Comparison of ENCODE assay signal across 10 cellular contexts in genomic region chr11:48066881-48067800, GRCh38.
A peak's percentile ranks its signal among the peaks of the same experiment; 100 is the strongest.
DNase-seq lines count a peak whose midpoint lies in the region; ATAC-seq and TF ChIP-seq lines count a peak whose summit lies in the region.
"Had no signal": no experiment of that assay in that cellular context is flagged by ENCODE, and none has a peak within 500 bp of the region (broad histone marks: within the 10 kb centered on the region; RNA-seq: fewer than 3 reads in every experiment).

No MANE protein-coding gene starts in this region.

- TF ChIP-seq EP300 in tibial nerve (IDR thresholded peaks at IDR 0.05) (no peak), transverse colon (IDR thresholded peaks at IDR 0.05; ENCODE audit: low read depth) (no peak)

- WGBS in tibial nerve, 2 donors: 45 to 56% methylated on average over 9 to 10 of the region's 10 CpGs
- 78 to 79% methylated on average over 4 to 10 of the region's 10 CpGs for WGBS in transverse colon (ENCODE audit: low coverage in 1 of 2), 2 donors

- POLR2A ChIA-PET in activated CD4-positive, alpha-beta T cell treated with anti-CD3 and anti-CD28 coated beads, Interleukin-2, amount 10 ng/mL, durations not matched to agents 7 days and 5 days (lab: Charles Lee): no interaction called here

- H3K4me1 ChIP-seq in lower lobe of right lung: peaks cover 50% of the 10 kb centered on the region
- H3K4me1 ChIP-seq in tibial nerve: peaks cover 4 to 58% (median 44%) of the 10 kb centered on the region in 4 donors
- H3K4me1 ChIP-seq in transverse colon: peaks cover 6 to 29% (median 9%) of the 10 kb centered on the region in 4 donors

- in situ Hi-C loops in transverse colon (cut with MboI; ENCODE audit: low pct_ligation_motif_present in 1 of 4, low pct_unique_long_range_greater_than_20kb in 1 of 4, low sequenced_read_pairs in 3 of 4): no loop called here

- no peak for DNase-seq in activated CD4-positive, alpha-beta T cell treated with anti-CD3 and anti-CD28 coated beads, Interleukin-2, amount 10 ng/mL, durations not matched to agents 7 days and 5 days
- no peak for DNase-seq in activated CD4-positive, alpha-beta T cell treated with anti-CD3 and anti-CD28 coated beads for 1 hour
- DNase-seq in astrocyte of the hippocampus (ENCODE audit: low read depth, low spot score) (peak; percentile 87), lower lobe of right lung (no peak), tibial nerve (ENCODE audit: low spot score in 2 of 2) (no peak), GOT3 (lab: John Stamatoyannopoulos, UW) (no peak), transverse colon (no peak)
- DNase-seq: activated CD4-positive, alpha-beta T cell treated with anti-CD3 and anti-CD28 coated beads, Interleukin-2, amount 50 U/mL, for 1 hour; activated naive CD8-positive, alpha-beta T cell treated with anti-CD3 and anti-CD28 coated beads, Interleukin-2, amount 10 ng/mL, durations not matched to agents 7 days and 5 days had no signal

- peaks cover 55% of the 10 kb centered on the region for H3K36me3 Mint-ChIP-seq in activated CD4-positive, alpha-beta T cell treated with anti-CD3 and anti-CD28 coated beads, Interleukin-2, amount 10 ng/mL, durations not matched to agents 7 days and 5 days (ENCODE audit: low read depth)

- H3K27ac ChIP-seq in lower lobe of right lung (peak overlapping the region; percentile 64), tibial nerve (peak overlapping the region in 3 of 4 donors; percentile 32 to 70 (median 53)), transverse colon (peak overlapping the region in 2 of 4 donors; percentile 12 to 33)

- H3K27ac Mint-ChIP-seq in activated CD4-positive, alpha-beta T cell treated with anti-CD3 and anti-CD28 coated beads, Interleukin-2, amount 10 ng/mL, durations not matched to agents 7 days and 5 days: peak overlapping the region; percentile 41
- H3K27ac Mint-ChIP-seq: activated naive CD8-positive, alpha-beta T cell treated with anti-CD3 and anti-CD28 coated beads, Interleukin-2, amount 10 ng/mL, durations not matched to agents 7 days and 5 days had no signal

- H3K9me3 ChIP-seq in lower lobe of right lung: no peaks in the 10 kb centered on the region
- H3K9me3 ChIP-seq in tibial nerve: no peaks in the 10 kb centered on the region
- no peaks in the 10 kb centered on the region for H3K9me3 ChIP-seq in transverse colon

- peak overlapping the region; percentile 25 for H3K4me3 ChIP-seq in lower lobe of right lung
- peak overlapping the region in 1 of 4 donors; percentile 4 for H3K4me3 ChIP-seq in tibial nerve
- H3K4me3 ChIP-seq in transverse colon: no peak overlapping the region

- intact Hi-C loops in lower lobe of right lung (cut with DNase I): no loop called here
- intact Hi-C loops in transverse colon (cut with DNase I; ENCODE audit: low total_unique reads): no loop called here

- peaks cover 6% of the 10 kb centered on the region for H3K9me3 Mint-ChIP-seq in activated CD4-positive, alpha-beta T cell treated with anti-CD3 and anti-CD28 coated beads, Interleukin-2, amount 10 ng/mL, durations not matched to agents 7 days and 5 days
- H3K9me3 Mint-ChIP-seq: activated naive CD8-positive, alpha-beta T cell treated with anti-CD3 and anti-CD28 coated beads, Interleukin-2, amount 10 ng/mL, durations not matched to agents 7 days and 5 days had no signal

- TF ChIP-seq POLR2A in tibial nerve (IDR thresholded peaks at IDR 0.05) (no peak), transverse colon (IDR thresholded peaks at IDR 0.05) (no peak)

- no peak overlapping the region for H3K4me3 Mint-ChIP-seq in activated CD4-positive, alpha-beta T cell treated with anti-CD3 and anti-CD28 coated beads, Interleukin-2, amount 10 ng/mL, durations not matched to agents 7 days and 5 days
- H3K4me3 Mint-ChIP-seq: activated naive CD8-positive, alpha-beta T cell treated with anti-CD3 and anti-CD28 coated beads, Interleukin-2, amount 10 ng/mL, durations not matched to agents 7 days and 5 days had no signal

- peaks cover 39% of the 10 kb centered on the region for H3K4me1 Mint-ChIP-seq in activated CD4-positive, alpha-beta T cell treated with anti-CD3 and anti-CD28 coated beads, Interleukin-2, amount 10 ng/mL, durations not matched to agents 7 days and 5 days

- H3K27me3 ChIP-seq in lower lobe of right lung (ENCODE audit: low read depth) (no peaks in the 10 kb centered on the region), tibial nerve (no peaks in the 10 kb centered on the region), transverse colon (no peaks in the 10 kb centered on the region)

- no peaks in the 10 kb centered on the region for H3K27me3 Mint-ChIP-seq in activated CD4-positive, alpha-beta T cell treated with anti-CD3 and anti-CD28 coated beads, Interleukin-2, amount 10 ng/mL, durations not matched to agents 7 days and 5 days
- H3K27me3 Mint-ChIP-seq: activated naive CD8-positive, alpha-beta T cell treated with anti-CD3 and anti-CD28 coated beads, Interleukin-2, amount 10 ng/mL, durations not matched to agents 7 days and 5 days had no signal

- ATAC-seq in lower lobe of right lung: peak; percentile 26 to 50
- ATAC-seq in HG03469 (IDR thresholded peaks at IDR 0.05; ENCODE audit: unreplicated experiment): no peak

- H3K36me3 ChIP-seq in lower lobe of right lung (no peaks in the 10 kb centered on the region), tibial nerve (no peaks in the 10 kb centered on the region), transverse colon (no peaks in the 10 kb centered on the region)

- TF ChIP-seq CTCF in lower lobe of right lung (IDR thresholded peaks at IDR 0.05) (no peak), tibial nerve (IDR thresholded peaks at IDR 0.05) (no peak), transverse colon (IDR thresholded peaks at IDR 0.05) (no peak)

- CTCF ChIA-PET in activated CD4-positive, alpha-beta T cell treated with anti-CD3 and anti-CD28 coated beads, Interleukin-2, amount 10 ng/mL, durations not matched to agents 7 days and 5 days (lab: Charles Lee): interaction anchor here (0.6 kb wide), 1 partner anchor 111 kb away, joined by 3 read pairs; no protein-coding TSS in a partner anchor
